8 cellular contexts compared by ENCODE assay signal in the genomic region with DNA sequence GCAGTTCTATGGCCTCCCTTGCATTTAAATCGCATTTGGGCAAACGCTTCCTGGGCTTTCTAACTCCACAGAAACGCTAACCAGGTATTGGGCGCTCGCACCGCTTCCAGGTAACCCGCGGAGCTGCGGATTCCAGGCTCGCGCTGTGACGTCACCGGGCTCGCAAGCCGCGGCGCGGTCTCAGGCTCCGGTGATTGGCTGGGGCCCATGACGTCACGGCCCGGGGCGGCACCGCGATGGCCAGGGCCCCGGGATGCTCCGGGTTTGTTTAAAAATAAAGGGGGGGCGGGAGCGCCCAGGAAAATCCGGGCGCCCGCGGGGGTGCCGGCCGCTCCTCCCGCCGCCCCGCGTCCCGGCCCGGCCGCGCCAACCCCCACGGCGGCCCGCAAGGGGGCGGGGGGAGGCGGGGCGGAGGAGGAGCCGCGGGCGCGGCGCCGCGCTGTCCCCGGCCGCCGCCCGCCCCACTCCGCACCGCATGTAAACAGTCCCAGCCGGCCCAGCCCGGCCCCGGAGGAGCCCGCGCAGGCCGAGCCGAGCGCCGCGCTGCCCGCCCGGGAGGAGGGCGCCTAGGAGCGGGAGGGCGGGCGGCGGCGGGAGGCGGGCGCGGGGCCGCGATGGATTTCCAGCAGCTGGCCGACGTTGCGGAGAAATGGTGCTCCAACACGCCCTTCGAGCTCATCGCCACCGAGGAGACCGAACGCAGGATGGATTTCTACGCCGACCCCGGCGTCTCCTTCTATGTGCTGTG.
DNase-seq lines count a peak whose midpoint lies in the region; ATAC-seq lines count a peak whose summit lies in the region.

A gene (plus strand): TSS at position 464 of the 748 bp plus-strand sequence. CDS start 151 bp downstream, at position 615.

- peak; percentile 59 for ATAC-seq in GM18870 (IDR thresholded peaks at IDR 0.05; ENCODE audit: unreplicated experiment)
- peak; percentile 77 for ATAC-seq in HG03135 (IDR thresholded peaks at IDR 0.05; ENCODE audit: unreplicated experiment)
- ATAC-seq in activated CD4-positive, CD25-positive, alpha-beta regulatory T cell treated with anti-CD3 and anti-CD28 coated beads, Interleukin-2, amount 50 U/mL, for 24 hours: peak; percentile 81 to 86

- peak within 1 kb of the TSS; percentile 92 for H2AFZ ChIP-seq in ACC112 (ENCODE audit: low read length, unreplicated experiment)

- H3K4me3 ChIP-seq in ACC112 (ENCODE audit: low read depth, low read length): peak within 1 kb of the TSS; percentile 80

- DNase-seq in NCI-H2227 (lab: John Stamatoyannopoulos, UW; ENCODE audit: unreplicated experiment) (peak; percentile 92), iris pigment epithelial cell (ENCODE audit: low read depth) (peak; percentile 84), smooth muscle cell of the brain vasculature (ENCODE audit: low read depth, low spot score) (peak; percentile 31)
- DNase-seq in central memory CD4-positive, alpha-beta T cell: peak; percentile 86

- H3K27me3 ChIP-seq in ACC112 (ENCODE audit: insufficient read depth, low read length): no peaks in the 10 kb centered on the region

- H3K4me1 ChIP-seq in ACC112 (ENCODE audit: control insufficient read depth, insufficient read depth, low read length, unreplicated experiment): peaks cover 3% of the 10 kb centered on the region

- no peaks in the 10 kb centered on the region for H3K36me3 ChIP-seq in ACC112 (ENCODE audit: insufficient read depth, low read length)

- peaks cover 7% of the 10 kb centered on the region for H3K79me2 ChIP-seq in ACC112 (ENCODE audit: control insufficient read depth, insufficient read depth, low read length, unreplicated experiment)

- peak within 1 kb of the TSS; percentile 65; the same call in 1 of the 2 replicates for H3K27ac ChIP-seq in ACC112 (ENCODE audit: low read depth, low read length)

Comparison
In these comparisons a context has a peak if more than half of its experiments do, and no peak if none do; other contexts are left out.
1. Peak in every context shown above with its lines: DNase-seq, ATAC-seq, H3K4me3 ChIP-seq and H3K27ac ChIP-seq.
2. DNase-seq: peak in every context shown above with its lines; median percentile 92 in NCI-H2227; 86 in central memory CD4-positive, alpha-beta T cell; 84 in iris pigment epithelial cell; 31 in smooth muscle cell of the brain vasculature.